Comparison of ENCODE assay signal across 8 cellular contexts in the genomic region with DNA sequence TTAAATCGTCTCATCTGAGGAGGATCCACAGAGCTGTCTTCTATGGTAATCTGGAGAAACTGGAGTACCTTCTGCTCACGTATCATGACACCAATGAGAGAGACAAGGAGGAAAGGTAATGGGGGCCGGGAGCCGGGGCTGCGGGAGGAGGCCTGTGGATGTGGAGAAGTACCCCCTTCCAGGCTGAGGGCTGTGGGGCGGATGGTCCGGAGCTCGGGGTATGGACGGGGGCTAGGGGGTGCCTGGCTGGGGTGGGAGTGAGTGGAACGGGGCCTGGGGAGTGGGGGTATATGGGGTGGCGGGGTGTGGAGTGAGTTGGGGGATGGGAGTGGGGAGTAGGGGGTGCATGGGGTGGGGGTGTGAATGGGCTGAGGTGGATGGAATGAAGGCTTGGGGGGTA.
A peak's percentile ranks its signal among the peaks of the same experiment; 100 is the strongest.
DNase-seq lines count a peak whose midpoint lies in the region; ATAC-seq and TF ChIP-seq lines count a peak whose summit lies in the region.
"Not testable (repeated sequence)": the region's sequence is repeated elsewhere in the genome, so short reads cannot be mapped to it uniquely, and the experiment has no call there.

No MANE protein-coding gene starts in this region.

- not testable (repeated sequence) for H3K4me1 Mint-ChIP-seq in activated CD4-positive, alpha-beta memory T cell treated with anti-CD3 and anti-CD28 coated beads for 36 hours (ENCODE audit: low read depth); memory B cell

- not testable (repeated sequence) for H3K27ac Mint-ChIP-seq in activated CD4-positive, alpha-beta memory T cell treated with anti-CD3 and anti-CD28 coated beads for 36 hours
- H3K27ac Mint-ChIP-seq in memory B cell: peak overlapping the region; percentile 62

- CTCF ChIA-PET in activated CD4-positive, alpha-beta memory T cell treated with anti-CD3 and anti-CD28 coated beads for 36 hours (lab: Charles Lee): not testable (repeated sequence)

- peak overlapping the region; percentile 38; the same call in 1 of the 2 replicates for H3K4me2 ChIP-seq in MM.1S (ENCODE audit: low read depth, low read length)

- H4K20me1 ChIP-seq in MM.1S (ENCODE audit: insufficient read depth, low read length): not testable (repeated sequence)

- in situ Hi-C loops in astrocyte of the cerebellum (cut with HindIII; ENCODE audit: low sequenced_read_pairs): not testable (repeated sequence)

- H3F3A ChIP-seq in MM.1S (ENCODE audit: insufficient read depth, low read length): not testable (repeated sequence)

- peak; percentile 66 for DNase-seq in DMS53 treated with DMSO at 0.1 percent for 48 hours (lab: John Stamatoyannopoulos, UW; ENCODE audit: unreplicated experiment)
- DNase-seq in MM.1S; activated CD4-positive, alpha-beta memory T cell treated with anti-CD3 and anti-CD28 coated beads for 36 hours; astrocyte of the cerebellum (ENCODE audit: low read depth); esophagus squamous epithelium (lab: John Stamatoyannopoulos, UW); memory B cell (ENCODE audit: low spot score in 2 of 2): not testable (repeated sequence)
- peak; percentile 44 for DNase-seq in posterior vena cava (ENCODE audit: low spot score)

- H2AFZ ChIP-seq in MM.1S (ENCODE audit: low read length): peak overlapping the region; percentile 33

- not testable (repeated sequence) for H3K36me3 Mint-ChIP-seq in activated CD4-positive, alpha-beta memory T cell treated with anti-CD3 and anti-CD28 coated beads for 36 hours; memory B cell

- TF ChIP-seq CTCF in MM.1S (IDR thresholded peaks at IDR 0.05; ENCODE audit: low read length); astrocyte of the cerebellum (IDR thresholded peaks at IDR 0.05; ENCODE audit: low read depth, low read length, missing control alignments); esophagus squamous epithelium (IDR thresholded peaks at IDR 0.05): not testable (repeated sequence)

- peaks cover 20% of the 10 kb centered on the region for H3K27me3 Mint-ChIP-seq in activated CD4-positive, alpha-beta memory T cell treated with anti-CD3 and anti-CD28 coated beads for 36 hours
- not testable (repeated sequence) for H3K27me3 Mint-ChIP-seq in memory B cell

- not testable (repeated sequence) for H3K9me3 Mint-ChIP-seq in activated CD4-positive, alpha-beta memory T cell treated with anti-CD3 and anti-CD28 coated beads for 36 hours; memory B cell

- H3K36me3 ChIP-seq in MM.1S (replicated peaks; ENCODE audit: insufficient read depth, low read length); esophagus squamous epithelium; thymus (ENCODE audit: control insufficient read depth, insufficient read depth): not testable (repeated sequence)

- H3K27ac ChIP-seq in MM.1S (ENCODE audit: low read length): peak overlapping the region; percentile 77; the same call in 1 of the 2 replicates
- not testable (repeated sequence) for H3K27ac ChIP-seq in esophagus squamous epithelium
- H3K27ac ChIP-seq in thymus (ENCODE audit: low read depth): peak overlapping the region; percentile 93

- not testable (repeated sequence) for ATAC-seq in memory B cell (ENCODE audit: low read depth)

- peak overlapping the region; percentile 72 for H3K4me3 Mint-ChIP-seq in activated CD4-positive, alpha-beta memory T cell treated with anti-CD3 and anti-CD28 coated beads for 36 hours
- peak overlapping the region; percentile 83 for H3K4me3 Mint-ChIP-seq in memory B cell

- peaks cover 35% of the 10 kb centered on the region for H3K79me2 ChIP-seq in MM.1S (ENCODE audit: low read length)

- POLR2A ChIA-PET in activated CD4-positive, alpha-beta memory T cell treated with anti-CD3 and anti-CD28 coated beads for 36 hours (lab: Charles Lee): not testable (repeated sequence)

- not testable (repeated sequence) for H3K27me3 ChIP-seq in MM.1S (replicated peaks; ENCODE audit: insufficient read depth, low read length); thymus (ENCODE audit: control insufficient read depth, insufficient read depth)
- peaks cover 0 to 48% (median 3%) of the 10 kb centered on the region in 4 donors for H3K27me3 ChIP-seq in esophagus squamous epithelium

- 37 to 40% methylated on average over 1 to 5 of the region's 11 CpGs for WGBS in esophagus squamous epithelium, 2 donors
- WGBS in thymus: 65% methylated on average over 11 of the region's 11 CpGs

- not testable (repeated sequence) for H3K9me3 ChIP-seq in MM.1S (replicated peaks; ENCODE audit: insufficient read depth, low read length); esophagus squamous epithelium; thymus (ENCODE audit: control insufficient read depth)

- not testable (repeated sequence) for TF ChIP-seq POLR2A in esophagus squamous epithelium (IDR thresholded peaks at IDR 0.05)

- intact Hi-C loops in activated CD4-positive, alpha-beta memory T cell treated with anti-CD3 and anti-CD28 coated beads for 36 hours (cut with micrococcal nuclease); esophagus squamous epithelium (cut with DNase I); posterior vena cava (cut with DNase I): not testable (repeated sequence)

- not testable (repeated sequence) for H3K9me2 ChIP-seq in MM.1S (replicated peaks; ENCODE audit: insufficient read depth, low read length)

- H3K4me3 ChIP-seq in MM.1S (ENCODE audit: low read length) (peak overlapping the region; percentile 75), astrocyte of the cerebellum (ENCODE audit: low read depth, low read length) (peak overlapping the region; percentile 45), esophagus squamous epithelium (peak overlapping the region in 3 of 4 donors; percentile 3 to 58 (median 30)), thymus (ENCODE audit: low read length) (peak overlapping the region; percentile 57)

- peak overlapping the region; percentile 84 for H3K9ac ChIP-seq in MM.1S (ENCODE audit: low read length)

- H3K4me1 ChIP-seq in MM.1S (ENCODE audit: low read length): not testable (repeated sequence)
- H3K4me1 ChIP-seq in esophagus squamous epithelium: peaks cover 9 to 16% (median 11%) of the 10 kb centered on the region in 3 donors
- peaks cover 10% of the 10 kb centered on the region for H3K4me1 ChIP-seq in thymus (ENCODE audit: control insufficient read depth, insufficient read depth, low read length)
